In genomic region chr14:22523283-22523682, GRCh38 we compare ENCODE assay signal across 17 cellular contexts.
A peak's percentile ranks its signal among the peaks of the same experiment; 100 is the strongest.
DNase-seq lines count a peak whose midpoint lies in the region; ATAC-seq and TF ChIP-seq lines count a peak whose summit lies in the region.
"Had no signal": no experiment of that assay in that cellular context is flagged by ENCODE, and none has a peak within 500 bp of the region (broad histone marks: within the 10 kb centered on the region; RNA-seq: fewer than 3 reads in every experiment).

No MANE protein-coding gene starts in this region.

- H3K36me3 Mint-ChIP-seq in CD4-positive, alpha-beta T cell (ENCODE audit: low read depth): peaks cover 99% of the 10 kb centered on the region
- no peaks in the 10 kb centered on the region for H3K36me3 Mint-ChIP-seq in GM23338 (ENCODE audit: low read depth)
- H3K36me3 Mint-ChIP-seq in activated naive CD8-positive, alpha-beta T cell: peaks cover 61% of the 10 kb centered on the region
- peaks cover 24 to 97% (median 61%) of the 10 kb centered on the region in 3 donors for H3K36me3 Mint-ChIP-seq in naive thymus-derived CD8-positive, alpha-beta T cell

- POLR2A ChIA-PET in CD4-positive, alpha-beta T cell (lab: Charles Lee): interaction anchor here (2.2 to 29.1 kb wide), 5 partner anchors 6 to 28 kb away, joined by 9 to 613 read pairs (median 256); no protein-coding TSS in a partner anchor
- POLR2A ChIA-PET in naive thymus-derived CD8-positive, alpha-beta T cell (lab: Charles Lee): interaction anchor here (0.6 to 34.2 kb wide), 4 partner anchors 6 to 1012 kb away, joined by 3 to 760 read pairs (median 267); no protein-coding TSS in a partner anchor

- H3K4me1 Mint-ChIP-seq in CD4-positive, alpha-beta T cell (ENCODE audit: low read depth): peaks cover 98% of the 10 kb centered on the region
- H3K4me1 Mint-ChIP-seq in GM23338: peaks cover 5% of the 10 kb centered on the region; the same call in 2 of the 3 replicates
- peaks cover 89% of the 10 kb centered on the region for H3K4me1 Mint-ChIP-seq in activated naive CD8-positive, alpha-beta T cell (ENCODE audit: low read depth)
- peaks cover 44 to 95% (median 88%) of the 10 kb centered on the region in 4 donors for H3K4me1 Mint-ChIP-seq in naive thymus-derived CD8-positive, alpha-beta T cell

- H3K9me2 ChIP-seq in GM23338 (ENCODE audit: insufficient read depth): no peaks in the 10 kb centered on the region

- H3F3A ChIP-seq in GM23338 (replicated peaks; ENCODE audit: low read depth): no peaks in the 10 kb centered on the region

- H3K36me3 ChIP-seq in GM23338 (ENCODE audit: insufficient read depth) (no peaks in the 10 kb centered on the region; the same call in 1 of the 2 replicates), gastrocnemius medialis (no peaks in the 10 kb centered on the region), esophagus muscularis mucosa (no peaks in the 10 kb centered on the region)
- H3K36me3 ChIP-seq: right atrium auricular region, thoracic aorta had no signal

- TF ChIP-seq POLR2A in gastrocnemius medialis (IDR thresholded peaks at IDR 0.05): no peak
- TF ChIP-seq POLR2A in esophagus muscularis mucosa (IDR thresholded peaks at IDR 0.05; ENCODE audit: low read depth): no peak

- no peaks in the 10 kb centered on the region for H4K20me1 ChIP-seq in GM23338 (replicated peaks; ENCODE audit: insufficient read depth)

- H3K4me3 Mint-ChIP-seq in CD4-positive, alpha-beta T cell: peak overlapping the region; percentile 86
- H3K4me3 Mint-ChIP-seq in GM23338: no peak overlapping the region
- H3K4me3 Mint-ChIP-seq in activated naive CD8-positive, alpha-beta T cell: peak overlapping the region; percentile 97
- H3K4me3 Mint-ChIP-seq in naive thymus-derived CD8-positive, alpha-beta T cell: peak overlapping the region; percentile 80 to 94 (median 90)

- H3K9me3 ChIP-seq in CD4-positive, alpha-beta T cell (ENCODE audit: control insufficient read depth, low read length): no peaks in the 10 kb centered on the region
- H3K9me3 ChIP-seq in gastrocnemius medialis (no peaks in the 10 kb centered on the region), esophagus muscularis mucosa (no peaks in the 10 kb centered on the region)
- H3K9me3 ChIP-seq: right atrium auricular region, thoracic aorta had no signal

- H3K27ac Mint-ChIP-seq in CD4-positive, alpha-beta T cell: peak overlapping the region; percentile 93
- no peak overlapping the region for H3K27ac Mint-ChIP-seq in GM23338
- peak overlapping the region; percentile 97 for H3K27ac Mint-ChIP-seq in activated naive CD8-positive, alpha-beta T cell
- H3K27ac Mint-ChIP-seq in naive thymus-derived CD8-positive, alpha-beta T cell: peak overlapping the region; percentile 94 to 99 (median 98)

- no peaks in the 10 kb centered on the region for H3K27me3 ChIP-seq in CD4-positive, alpha-beta T cell (ENCODE audit: control insufficient read depth, insufficient read depth, low read length)
- H3K27me3 ChIP-seq in GM23338 (ENCODE audit: insufficient read depth) (no peaks in the 10 kb centered on the region), gastrocnemius medialis (no peaks in the 10 kb centered on the region), esophagus muscularis mucosa (no peaks in the 10 kb centered on the region)
- H3K27me3 ChIP-seq: right atrium auricular region had no signal

- no peaks in the 10 kb centered on the region for H3K79me2 ChIP-seq in GM23338 (replicated peaks; ENCODE audit: insufficient read depth)

- no peaks in the 10 kb centered on the region for H3K4me1 ChIP-seq in GM23338 (ENCODE audit: insufficient read depth)
- H3K4me1 ChIP-seq in gastrocnemius medialis: no peaks in the 10 kb centered on the region
- H3K4me1 ChIP-seq in esophagus muscularis mucosa: no peaks in the 10 kb centered on the region

- in situ Hi-C loops in gastrocnemius medialis (cut with MboI; ENCODE audit: low sequenced_read_pairs in 4 of 4): no loop called here

- H3K4me3 ChIP-seq in GM23338 (no peak overlapping the region), gastrocnemius medialis (no peak overlapping the region), esophagus muscularis mucosa (no peak overlapping the region)
- H3K4me3 ChIP-seq: lung, right atrium auricular region, SK-N-MC, thoracic aorta had no signal

- no peak for DNase-seq in CD4-positive, alpha-beta T cell
- DNase-seq in GM23338 (ENCODE audit: low spot score) (no peak), gastrocnemius medialis (no peak), esophagus muscularis mucosa (ENCODE audit: extremely low spot score) (no peak), HUDEP-2 (lab: John Stamatoyannopoulos, UW; ENCODE audit: unreplicated experiment in 76 of 76) (no peak)
- DNase-seq in naive thymus-derived CD8-positive, alpha-beta T cell: no peak
- DNase-seq: activated CD8-positive, alpha-beta memory T cell treated with anti-CD3 and anti-CD28 coated beads, Interleukin-2, amount 50 U/mL, for 48 hours; cortex of kidney; DND-41; MM.1S; NCI-H187 had no signal

- TF ChIP-seq EP300 in esophagus muscularis mucosa (IDR thresholded peaks at IDR 0.05): no peak

- H3K27me3 Mint-ChIP-seq in CD4-positive, alpha-beta T cell: no peaks in the 10 kb centered on the region
- H3K27me3 Mint-ChIP-seq in GM23338 (ENCODE audit: insufficient read depth, low read depth, poor library complexity): peaks cover 4% of the 10 kb centered on the region
- no peaks in the 10 kb centered on the region for H3K27me3 Mint-ChIP-seq in activated naive CD8-positive, alpha-beta T cell
- no peaks in the 10 kb centered on the region for H3K27me3 Mint-ChIP-seq in naive thymus-derived CD8-positive, alpha-beta T cell

- H3K4me2 ChIP-seq in GM23338: no peak overlapping the region

- H2AFZ ChIP-seq in GM23338: 0 out of 2 replicates have a peak overlapping the region, but pooled peaks have one; percentile 8

- no peak for ATAC-seq in CD4-positive, alpha-beta T cell (ENCODE audit: poor library complexity)
- ATAC-seq in GM23338 (no peak), gastrocnemius medialis (no peak)
- no peak for ATAC-seq in naive thymus-derived CD8-positive, alpha-beta T cell

- H3K27ac ChIP-seq in CD4-positive, alpha-beta T cell (ENCODE audit: low read depth, low read length): peak overlapping the region; percentile 99
- H3K27ac ChIP-seq in GM23338 (ENCODE audit: low read depth) (no peak overlapping the region), gastrocnemius medialis (no peak overlapping the region), esophagus muscularis mucosa (replicated peaks in 1 of 4) (no peak overlapping the region)
- H3K27ac ChIP-seq: epithelial cell of prostate, right atrium auricular region had no signal

- TF ChIP-seq CTCF in CD4-positive, alpha-beta T cell (IDR thresholded peaks at IDR 0.05): no peak
- TF ChIP-seq CTCF in GM23338 (conservative IDR thresholded peaks at IDR 0.05; ENCODE audit: low read depth in 2 of 2) (no peak), gastrocnemius medialis (IDR thresholded peaks at IDR 0.05 in 4 of 5, conservative IDR thresholded peaks at IDR 0.05 in 1 of 5) (no peak), esophagus muscularis mucosa (IDR thresholded peaks at IDR 0.05) (no peak)

- no peaks in the 10 kb centered on the region for H3K9me3 Mint-ChIP-seq in CD4-positive, alpha-beta T cell
- H3K9me3 Mint-ChIP-seq in GM23338: no peaks in the 10 kb centered on the region
- H3K9me3 Mint-ChIP-seq in activated naive CD8-positive, alpha-beta T cell (ENCODE audit: low read depth): no peaks in the 10 kb centered on the region
- H3K9me3 Mint-ChIP-seq in naive thymus-derived CD8-positive, alpha-beta T cell: no peaks in the 10 kb centered on the region

- intact Hi-C loops in CD4-positive, alpha-beta T cell (cut with DNase I, micrococcal nuclease): loop anchor here in 1 of 2 experiments (1.0 to 10.0 kb wide), 2 partner anchors 8 to 298 kb away; no protein-coding TSS in a partner anchor
- intact Hi-C loops in gastrocnemius medialis (cut with DNase I; ENCODE audit: low total_unique reads): no loop called here
- intact Hi-C loops in esophagus muscularis mucosa (cut with DNase I): no loop called here

- CTCF ChIA-PET in CD4-positive, alpha-beta T cell (lab: Charles Lee): interaction anchor here (1.1 to 1.7 kb wide), 2 partner anchors 34 to 47 kb away, joined by 3 to 8 read pairs; no protein-coding TSS in a partner anchor

TF ChIP-seq in GM23338, 12 proteins besides CTCF, POLR2A, EP300 and RAD21:
- TF ChIP-seq CREB1 (CRISPR knock-in tag; IDR thresholded peaks at IDR 0.05; ENCODE audit: low read depth) (no peak), JUNB (IDR thresholded peaks at IDR 0.05; ENCODE audit: unreplicated experiment) (no peak)
